27 cellular contexts compared by ENCODE assay signal in genomic region chr2:7060156-7060555, GRCh38.
A peak's percentile ranks its signal among the peaks of the same experiment; 100 is the strongest.
DNase-seq lines count a peak whose midpoint lies in the region; ATAC-seq and TF ChIP-seq lines count a peak whose summit lies in the region.
"Had no signal": no experiment of that assay in that cellular context is flagged by ENCODE, and none has a peak within 500 bp of the region (broad histone marks: within the 10 kb centered on the region; RNA-seq: fewer than 3 reads in every experiment).

No MANE protein-coding gene starts in this region.

- peaks cover 34% of the 10 kb centered on the region for H3K4me1 Mint-ChIP-seq in activated naive CD4-positive, alpha-beta T cell treated with anti-CD3 and anti-CD28 coated beads, Interleukin-2, amount 10 ng/mL, durations not matched to agents 7 days and 5 days
- peaks cover 0 to 4% of the 10 kb centered on the region in 2 donors for H3K4me1 Mint-ChIP-seq in immature natural killer cell
- peaks cover 15% of the 10 kb centered on the region for H3K4me1 Mint-ChIP-seq in activated T-cell treated with anti-CD3 and anti-CD28 coated beads, Interleukin-2, amount 50 U/mL, for 24 hours (ENCODE audit: low read depth)

- H3K4me3 ChIP-seq in uterus: no peak overlapping the region
- H3K4me3 ChIP-seq: A549, gastroesophageal sphincter, HAP-1, stomach, upper lobe of right lung had no signal

- no peak for TF ChIP-seq CTCF in uterus (IDR thresholded peaks at IDR 0.05)

- H3K36me3 Mint-ChIP-seq in activated naive CD4-positive, alpha-beta T cell treated with anti-CD3 and anti-CD28 coated beads, Interleukin-2, amount 50 U/mL, for 72 hours: peaks cover 23 to 28% of the 10 kb centered on the region in 2 donors
- H3K36me3 Mint-ChIP-seq in activated naive CD4-positive, alpha-beta T cell treated with anti-CD3 and anti-CD28 coated beads, Interleukin-2, amount 10 ng/mL, durations not matched to agents 7 days and 5 days: peaks cover 50% of the 10 kb centered on the region
- peaks cover 14 to 23% (median 14%) of the 10 kb centered on the region in 3 donors for H3K36me3 Mint-ChIP-seq in immature natural killer cell
- H3K36me3 Mint-ChIP-seq in activated T-cell treated with anti-CD3 and anti-CD28 coated beads, Interleukin-2, amount 50 U/mL, for 24 hours (ENCODE audit: low read depth): peaks cover 21% of the 10 kb centered on the region

- H3K27ac ChIP-seq in uterus: peak overlapping the region; percentile 64 to 74
- H3K27ac ChIP-seq: A549, HL-60, VCaP had no signal

- no peak for TF ChIP-seq POLR2A in uterus (IDR thresholded peaks at IDR 0.05)

- no peaks in the 10 kb centered on the region for H3K36me3 ChIP-seq in uterus
- H3K36me3 ChIP-seq: gastroesophageal sphincter, HAP-1, stomach, upper lobe of right lung had no signal

- H3K27me3 ChIP-seq in uterus: no peaks in the 10 kb centered on the region
- H3K27me3 ChIP-seq: gastroesophageal sphincter, stomach, upper lobe of right lung had no signal

- no peaks in the 10 kb centered on the region for H3K27me3 Mint-ChIP-seq in activated naive CD4-positive, alpha-beta T cell treated with anti-CD3 and anti-CD28 coated beads, Interleukin-2, amount 10 ng/mL, durations not matched to agents 7 days and 5 days
- peaks cover 3 to 4% (median 4%) of the 10 kb centered on the region in 3 donors for H3K27me3 Mint-ChIP-seq in immature natural killer cell (ENCODE audit: low read depth in 3 of 3)
- H3K27me3 Mint-ChIP-seq in activated T-cell treated with anti-CD3 and anti-CD28 coated beads, Interleukin-2, amount 50 U/mL, for 24 hours: no peaks in the 10 kb centered on the region

- DNase-seq in activated naive CD4-positive, alpha-beta T cell treated with anti-CD3 and anti-CD28 coated beads, Interleukin-2, amount 50 U/mL, for 72 hours (ENCODE audit: low spot score in 2 of 2): no peak
- DNase-seq in activated naive CD4-positive, alpha-beta T cell treated with anti-CD3 and anti-CD28 coated beads, Interleukin-2, amount 10 ng/mL, durations not matched to agents 7 days and 5 days: no peak
- peak; percentile 23 to 74 for DNase-seq in NCI-H524 (lab: John Stamatoyannopoulos, UW)
- DNase-seq in immature natural killer cell: no peak
- peak in 1 of 2 donors; percentile 33 for DNase-seq in uterus
- no peak for DNase-seq in activated T-cell treated with anti-CD3 and anti-CD28 coated beads, Interleukin-2, amount 50 U/mL, for 24 hours
- no peak for DNase-seq in NCI-H1930 (lab: John Stamatoyannopoulos, UW)
- no peak for DNase-seq in RKO (ENCODE audit: low spot score)
- DNase-seq: activated CD4-positive, alpha-beta T cell treated with anti-CD3 and anti-CD28 coated beads for 48 hours; activated CD8-positive, alpha-beta memory T cell treated with anti-CD3 and anti-CD28 coated beads, Interleukin-2, amount 50 U/mL, for 4 hours; amniotic stem cell; Calu3; dermis blood vessel endothelial cell; hypothalamus; NCI-H1092 treated with DMSO at 0.1 percent for 48 hours; NCI-H187 treated with DMSO at 0.1 percent for 48 hours; NCI-H2227 treated with DMSO at 0.1 percent for 48 hours; NCI-H774; OCI-M1; stomach; upper lobe of right lung had no signal

- peak overlapping the region; percentile 28 to 46 for H3K27ac Mint-ChIP-seq in activated naive CD4-positive, alpha-beta T cell treated with anti-CD3 and anti-CD28 coated beads, Interleukin-2, amount 50 U/mL, for 72 hours
- H3K27ac Mint-ChIP-seq in activated naive CD4-positive, alpha-beta T cell treated with anti-CD3 and anti-CD28 coated beads, Interleukin-2, amount 10 ng/mL, durations not matched to agents 7 days and 5 days: no peak overlapping the region
- H3K27ac Mint-ChIP-seq in immature natural killer cell: no peak overlapping the region
- no peak overlapping the region for H3K27ac Mint-ChIP-seq in activated T-cell treated with anti-CD3 and anti-CD28 coated beads, Interleukin-2, amount 50 U/mL, for 24 hours

- intact Hi-C loops in uterus (cut with DNase I; ENCODE audit: low total_unique reads): no loop called here

- peaks cover 4 to 11% of the 10 kb centered on the region in 2 donors for H3K4me1 ChIP-seq in uterus
- H3K4me1 ChIP-seq: A549, HAP-1 had no signal

- no peaks in the 10 kb centered on the region for H3K9me3 ChIP-seq in uterus
- H3K9me3 ChIP-seq: A549, gastroesophageal sphincter, HAP-1, stomach, upper lobe of right lung had no signal

- peaks cover 11 to 15% of the 10 kb centered on the region in 2 donors for H3K9me3 Mint-ChIP-seq in activated naive CD4-positive, alpha-beta T cell treated with anti-CD3 and anti-CD28 coated beads, Interleukin-2, amount 50 U/mL, for 72 hours
- H3K9me3 Mint-ChIP-seq in activated naive CD4-positive, alpha-beta T cell treated with anti-CD3 and anti-CD28 coated beads, Interleukin-2, amount 10 ng/mL, durations not matched to agents 7 days and 5 days: peaks cover 5% of the 10 kb centered on the region
- H3K9me3 Mint-ChIP-seq in immature natural killer cell: peaks cover 0 to 11% (median 5%) of the 10 kb centered on the region in 6 donors
- peaks cover 8% of the 10 kb centered on the region for H3K9me3 Mint-ChIP-seq in activated T-cell treated with anti-CD3 and anti-CD28 coated beads, Interleukin-2, amount 50 U/mL, for 24 hours

- no peak for ATAC-seq in activated naive CD4-positive, alpha-beta T cell treated with anti-CD3 and anti-CD28 coated beads, Interleukin-2, amount 50 U/mL, for 72 hours
- ATAC-seq: gastroesophageal sphincter, Right ventricle myocardium inferior had no signal

- no peak overlapping the region for H3K4me3 Mint-ChIP-seq in activated naive CD4-positive, alpha-beta T cell treated with anti-CD3 and anti-CD28 coated beads, Interleukin-2, amount 10 ng/mL, durations not matched to agents 7 days and 5 days
- peak overlapping the region in 4 of 5 donors; percentile 8 to 87 (median 32) for H3K4me3 Mint-ChIP-seq in immature natural killer cell
- H3K4me3 Mint-ChIP-seq in activated T-cell treated with anti-CD3 and anti-CD28 coated beads, Interleukin-2, amount 50 U/mL, for 24 hours: no peak overlapping the region

- CTCF ChIA-PET in activated naive CD4-positive, alpha-beta T cell treated with anti-CD3 and anti-CD28 coated beads, Interleukin-2, amount 10 ng/mL, durations not matched to agents 7 days and 5 days (lab: Charles Lee): no interaction called here

Comparison
In these comparisons a context has a peak if more than half of its experiments do, and no peak if none do; other contexts are left out.
1. H3K27ac Mint-ChIP-seq: peak in activated naive CD4-positive, alpha-beta T cell treated with anti-CD3 and anti-CD28 coated beads, Interleukin-2, amount 50 U/mL, for 72 hours (2 of 2); none in activated naive CD4-positive, alpha-beta T cell treated with anti-CD3 and anti-CD28 coated beads, Interleukin-2, amount 10 ng/mL, durations not matched to agents 7 days and 5 days (single experiment), immature natural killer cell (0 of 6) and activated T-cell treated with anti-CD3 and anti-CD28 coated beads, Interleukin-2, amount 50 U/mL, for 24 hours (single experiment).
2. DNase-seq: peak in NCI-H524 (2 of 2); none in activated naive CD4-positive, alpha-beta T cell treated with anti-CD3 and anti-CD28 coated beads, Interleukin-2, amount 50 U/mL, for 72 hours (0 of 2), activated naive CD4-positive, alpha-beta T cell treated with anti-CD3 and anti-CD28 coated beads, Interleukin-2, amount 10 ng/mL, durations not matched to agents 7 days and 5 days (single experiment), immature natural killer cell (0 of 3), activated T-cell treated with anti-CD3 and anti-CD28 coated beads, Interleukin-2, amount 50 U/mL, for 24 hours (single experiment), NCI-H1930 (0 of 2) and RKO (single experiment).
3. H3K4me3 Mint-ChIP-seq: peak in immature natural killer cell (4 of 5); none in activated naive CD4-positive, alpha-beta T cell treated with anti-CD3 and anti-CD28 coated beads, Interleukin-2, amount 10 ng/mL, durations not matched to agents 7 days and 5 days (single experiment) and activated T-cell treated with anti-CD3 and anti-CD28 coated beads, Interleukin-2, amount 50 U/mL, for 24 hours (single experiment).